1 cellular context compared by ENCODE assay signal in the genomic region with DNA sequence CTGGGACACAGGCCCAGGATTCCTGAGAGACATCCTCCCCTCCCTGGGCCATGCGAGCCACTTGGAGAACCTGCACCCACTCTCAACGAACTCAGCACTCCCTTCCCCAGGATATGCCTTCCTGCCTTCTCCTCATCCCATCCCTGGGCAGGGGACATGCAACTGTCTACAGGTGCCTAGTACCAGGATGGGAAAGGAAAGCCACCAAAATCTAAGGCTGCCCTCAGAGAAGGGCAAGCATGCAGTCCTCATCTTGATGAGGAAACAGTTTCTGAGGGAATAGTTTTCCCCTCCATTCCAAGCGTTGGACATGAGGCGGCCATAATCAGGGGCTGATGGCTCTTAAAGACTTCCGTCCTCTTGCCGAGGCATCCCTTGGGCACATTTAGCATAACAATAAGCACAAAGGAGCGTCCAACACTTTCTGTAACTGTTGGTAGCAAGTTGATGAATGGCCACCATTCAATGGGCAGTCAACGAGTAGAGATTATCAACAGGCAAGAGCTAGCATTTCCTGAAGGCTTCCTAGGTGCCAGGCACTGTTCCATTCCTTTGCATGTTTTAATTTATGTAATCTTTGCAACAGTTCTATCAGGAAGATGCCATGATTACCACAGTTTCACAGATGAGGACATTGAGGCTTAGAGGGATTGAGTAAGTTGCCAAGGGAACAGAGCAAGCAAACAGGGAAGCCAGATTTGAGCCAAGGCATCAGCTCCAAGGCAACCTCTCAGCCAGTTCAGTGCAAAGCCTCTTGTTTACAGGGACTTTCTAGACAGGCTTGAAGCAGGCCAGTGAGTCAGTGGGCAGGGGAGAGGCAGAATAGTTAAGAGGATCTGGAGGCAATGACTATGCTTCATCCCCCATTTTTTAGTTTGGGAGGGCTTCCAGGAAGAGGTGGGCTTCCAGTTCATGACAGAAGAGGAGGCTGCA.
A peak's percentile ranks its signal among the peaks of the same experiment; 100 is the strongest.
TF ChIP-seq lines count a peak whose summit lies in the region.

No MANE protein-coding gene starts in this region.

TF ChIP-seq in GM23338, 12 proteins besides CTCF, POLR2A, EP300 and RAD21 (continued from another document):
- TF ChIP-seq ZNF462 (CRISPR knock-in tag; IDR thresholded peaks at IDR 0.05) (peak; percentile 75; the same call in 1 of the 2 replicates), STAT1 (IDR thresholded peaks at IDR 0.05; ENCODE audit: unreplicated experiment) (no peak), NANOG (IDR thresholded peaks at IDR 0.05; ENCODE audit: borderline replicate concordance) (0 out of 2 replicates have a peak, but pooled peaks have one; percentile 20)
